Comparison of ENCODE assay signal across 10 cellular contexts in genomic region chr9:109317979-109318671, GRCh38. TPM values are rescaled to one million over a fixed set of nuclear protein-coding genes. Genes with fewer than 3 reads are reported as not detected.
DNase-seq lines count a peak whose midpoint lies in the region; ATAC-seq and TF ChIP-seq lines count a peak whose summit lies in the region.
"Had no signal": no experiment of that assay in that cellular context is flagged by ENCODE, and none has a peak within 500 bp of the region (broad histone marks: within the 10 kb centered on the region; RNA-seq: fewer than 3 reads in every experiment).

No MANE protein-coding gene starts in this region.

- H3K4me1 ChIP-seq in foreskin keratinocyte, result peaks cover 13% of the 10 kb centered on the region
- H3K4me1 ChIP-seq in effector memory CD4-positive, alpha-beta T cell (ENCODE audit: control insufficient read depth, insufficient read depth, low read length, poor library complexity, severe bottlenecking), result peaks cover 10% of the 10 kb centered on the region

- peak overlapping the region; percentile 2 for H3K27ac ChIP-seq in foreskin keratinocyte
- H3K27ac ChIP-seq in effector memory CD4-positive, alpha-beta T cell (ENCODE audit: insufficient read depth, low read length, poor library complexity, severe bottlenecking), result no peak overlapping the region
- H3K27ac ChIP-seq: sigmoid colon had no signal

- ATAC-seq in foreskin keratinocyte, result peak; percentile 62

- no peaks in the 10 kb centered on the region for H3K36me3 ChIP-seq in effector memory CD4-positive, alpha-beta T cell (ENCODE audit: control insufficient read depth, insufficient read depth, low read length)
- H3K36me3 ChIP-seq: sigmoid colon had no signal

- no peaks in the 10 kb centered on the region for H3K9me3 ChIP-seq in effector memory CD4-positive, alpha-beta T cell (ENCODE audit: control insufficient read depth, low read length)
- H3K9me3 ChIP-seq: sigmoid colon had no signal

- H3K4me3 ChIP-seq in effector memory CD4-positive, alpha-beta T cell (ENCODE audit: insufficient read depth, low read depth, low read length, poor library complexity, severe bottlenecking), result no peak overlapping the region

- no peak for TF ChIP-seq CTCF in foreskin keratinocyte (conservative IDR thresholded peaks at IDR 0.05)

- peak; percentile 52 for DNase-seq in NCI-H1105 treated with DMSO at 0.1 percent for 48 hours (lab: John Stamatoyannopoulos, UW)
- DNase-seq in NCI-H1105 (lab: John Stamatoyannopoulos, UW), result no peak
- peak; percentile 79 for DNase-seq in NCI-H69 (lab: John Stamatoyannopoulos, UW)
- peak; percentile 83 to 90 for DNase-seq in foreskin keratinocyte
- DNase-seq in retina, result peak; percentile 37
- no peak for DNase-seq in stimulated activated CD4-positive, alpha-beta T cell treated with anti-CD3 and anti-CD28 coated beads, Interleukin-1b, Interleukin-23, amount 100 ng/mL, for 48 hours
- DNase-seq in NCI-H226, result no peak
- DNase-seq in effector memory CD4-positive, alpha-beta T cell, result no peak
- DNase-seq: KBM-7, sigmoid colon had no signal

- H3K27me3 ChIP-seq in foreskin keratinocyte, result no peaks in the 10 kb centered on the region
- H3K27me3 ChIP-seq in effector memory CD4-positive, alpha-beta T cell (replicated peaks; ENCODE audit: control insufficient read depth, insufficient read depth, low read length, poor library complexity, severe bottlenecking), result peaks cover 38% of the 10 kb centered on the region

RNA-seq across cellular contexts. Expression of gene EPB41L4B, which starts 2.7 kb away (rescaled TPM):
- 6.5 and 6.6 TPM in 2 replicates for total RNA-seq in foreskin keratinocyte
- polyA plus RNA-seq in foreskin keratinocyte, result 2.9 and 3.7 TPM in 2 replicates

Comparison
In these comparisons a context has a peak if more than half of its experiments do, and no peak if none do; other contexts are left out.
1. DNase-seq: peak in NCI-H1105 treated with DMSO at 0.1 percent for 48 hours (single experiment), NCI-H69 (single experiment), foreskin keratinocyte (2 of 2) and retina (single experiment); none in NCI-H1105 (single experiment), stimulated activated CD4-positive, alpha-beta T cell treated with anti-CD3 and anti-CD28 coated beads, Interleukin-1b, Interleukin-23, amount 100 ng/mL, for 48 hours (single experiment), NCI-H226 (single experiment) and effector memory CD4-positive, alpha-beta T cell (0 of 3).